8 cellular contexts compared by ENCODE assay signal in genomic region chr17:80826955-80827645, GRCh38.
DNase-seq lines count a peak whose midpoint lies in the region; ATAC-seq and TF ChIP-seq lines count a peak whose summit lies in the region.

No MANE protein-coding gene starts in this region.

- H3K36me3 ChIP-seq in PC-3 (ENCODE audit: low read depth, low read length) = peaks cover 15% of the 10 kb centered on the region; the same call in 1 of the 2 replicates

- H3K4me2 ChIP-seq in PC-3 (ENCODE audit: low read length) = peak overlapping the region; percentile 57

- no peaks in the 10 kb centered on the region for H3K9me2 ChIP-seq in PC-3 (replicated peaks; ENCODE audit: low read length)

- no peaks in the 10 kb centered on the region for H3F3A ChIP-seq in PC-3 (ENCODE audit: low read length, unreplicated experiment)

- H4K20me1 ChIP-seq in PC-3 (ENCODE audit: low read length) = no peaks in the 10 kb centered on the region

- no peaks in the 10 kb centered on the region for H3K27me3 ChIP-seq in PC-3 (ENCODE audit: low read length)

- H3K79me2 ChIP-seq in PC-3 (ENCODE audit: low read length) = no peaks in the 10 kb centered on the region

- ATAC-seq in PC-3 (peak; percentile 99), HG02970 (IDR thresholded peaks at IDR 0.05; ENCODE audit: low FRiP score, unreplicated experiment) (no peak), HG03354 (IDR thresholded peaks at IDR 0.05; ENCODE audit: poor library complexity, severe bottlenecking, unreplicated experiment) (no peak)

- intact Hi-C loops in PC-3 (cut with micrococcal nuclease) = loop anchor here (1.0 to 2.0 kb wide), 3 partner anchors 32 to 66 kb away; no protein-coding TSS in a partner anchor

- H3K27ac ChIP-seq in PC-3 (ENCODE audit: low read length) = peak overlapping the region; percentile 96

- no peaks in the 10 kb centered on the region for H3K9me3 ChIP-seq in PC-3 (ENCODE audit: low read length)

- CTCF ChIA-PET in PC-3 (lab: Charles Lee) = interaction anchor here (0.5 to 0.7 kb wide), 3 partner anchors 16 to 180 kb away, joined by 3 read pairs; no protein-coding TSS in a partner anchor

- BruUV-seq in PC-3 (replicated peaks; lab: Mats Ljungman, UMichigan) = no TSS peak

- H3K9ac ChIP-seq in PC-3 (ENCODE audit: low read length) = peak overlapping the region; percentile 84

- no peak; the same call in 1 of the 2 replicates for TF ChIP-seq CTCF in PC-3 (conservative IDR thresholded peaks at IDR 0.05; ENCODE audit: low read depth, low read length)
- TF ChIP-seq CTCF in choroid plexus epithelial cell (conservative IDR thresholded peaks at IDR 0.05; ENCODE audit: low read depth, low read length) = peak; percentile 41

- H3K4me3 ChIP-seq in PC-3 (ENCODE audit: low read length) = no peak overlapping the region
- no peak overlapping the region for H3K4me3 ChIP-seq in choroid plexus epithelial cell (ENCODE audit: low read depth, low read length)

- peaks cover 36% of the 10 kb centered on the region for H3K4me1 ChIP-seq in PC-3 (ENCODE audit: insufficient read depth, low read length)

- DNase-seq in ELF-1 (ENCODE audit: low read depth, low spot score) (peak; percentile 60), PC-3 (peak; percentile 96), choroid plexus epithelial cell (ENCODE audit: low read depth) (peak; percentile 95), medulla oblongata (ENCODE audit: extremely low spot score) (peak; percentile 62), NCI-H1105 treated with DMSO at 0.1 percent for 48 hours (lab: John Stamatoyannopoulos, UW) (no peak), NCI-H774 (lab: John Stamatoyannopoulos, UW) (no peak)

- POLR2A ChIA-PET in PC-3 (lab: Charles Lee; ENCODE audit: unreplicated experiment) = no interaction called here

- H2AFZ ChIP-seq in PC-3 (ENCODE audit: low read length) = no peak overlapping the region

Comparison
In these comparisons a context has a peak if more than half of its experiments do, and no peak if none do; other contexts are left out.
1. DNase-seq: peak in ELF-1 (single experiment), PC-3 (single experiment), choroid plexus epithelial cell (single experiment) and medulla oblongata (single experiment); none in NCI-H1105 treated with DMSO at 0.1 percent for 48 hours (single experiment) and NCI-H774 (single experiment).